8 cellular contexts compared by ENCODE assay signal in genomic region chr16:81745704-81746558, GRCh38. TPM values are rescaled to one million over a fixed set of nuclear protein-coding genes. Genes with fewer than 3 reads are reported as not detected.
DNase-seq lines count a peak whose midpoint lies in the region; ATAC-seq and TF ChIP-seq lines count a peak whose summit lies in the region.

No MANE protein-coding gene starts in this region.

- 19 to 23% methylated on average over 33 of the region's 33 CpGs for WGBS in heart right ventricle, 2 donors

- peaks cover 4% of the 10 kb centered on the region for H3K9me3 Mint-ChIP-seq in activated naive CD8-positive, alpha-beta T cell treated with anti-CD3 and anti-CD28 coated beads for 36 hours
- H3K9me3 Mint-ChIP-seq in progenitor cell of endocrine pancreas (ENCODE audit: low read depth) = no peaks in the 10 kb centered on the region

- peak overlapping the region in 9 of 10 donors; percentile 17 to 60 (median 48) for H3K4me3 ChIP-seq in heart right ventricle
- peak overlapping the region; percentile 45 for H3K4me3 ChIP-seq in upper lobe of right lung

- H3K4me3 Mint-ChIP-seq in activated naive CD8-positive, alpha-beta T cell treated with anti-CD3 and anti-CD28 coated beads for 36 hours = peak overlapping the region; percentile 81
- peak overlapping the region; percentile 70 for H3K4me3 Mint-ChIP-seq in progenitor cell of endocrine pancreas (ENCODE audit: low read depth)

- DNase-seq in Ammon's horn (ENCODE audit: low spot score) (peak; percentile 75), heart right ventricle (peak; percentile 71 to 76), progenitor cell of endocrine pancreas (ENCODE audit: low spot score, unreplicated experiment) (peak; percentile 35), upper lobe of right lung (peak; percentile 85)
- DNase-seq in activated naive CD8-positive, alpha-beta T cell treated with anti-CD3 and anti-CD28 coated beads for 36 hours = peak; percentile 74

- ATAC-seq in HG03520 (IDR thresholded peaks at IDR 0.05; ENCODE audit: unreplicated experiment) (peak; percentile 72), SK-N-SH treated with all-trans-retinoic acid at 6 μM for 48 hours (peak; percentile 93), heart right ventricle (peak; percentile 87 to 94 (median 90)), upper lobe of right lung (peak; percentile 93)

- H3K27ac ChIP-seq in heart right ventricle = peak overlapping the region in 4 of 10 donors; percentile 15 to 69 (median 49)
- peak overlapping the region; percentile 9 for H3K27ac ChIP-seq in upper lobe of right lung

- TF ChIP-seq POLR2A in GM19099 (IDR thresholded peaks at IDR 0.05; ENCODE audit: extremely low read depth, insufficient read length, low read depth) = peak; percentile 69

- TF ChIP-seq CTCF in heart right ventricle (IDR thresholded peaks at IDR 0.05) (no peak), progenitor cell of endocrine pancreas (IDR thresholded peaks at IDR 0.05; ENCODE audit: unreplicated experiment) (no peak), upper lobe of right lung (IDR thresholded peaks at IDR 0.05) (no peak)

- H3K27me3 ChIP-seq in heart right ventricle (peaks cover 0 to 4% (median 0%) of the 10 kb centered on the region in 7 donors), upper lobe of right lung (no peaks in the 10 kb centered on the region)

- H3K9me3 ChIP-seq in heart right ventricle (no peaks in the 10 kb centered on the region), upper lobe of right lung (no peaks in the 10 kb centered on the region)

- H3K36me3 ChIP-seq in heart right ventricle (no peaks in the 10 kb centered on the region), upper lobe of right lung (no peaks in the 10 kb centered on the region)

- H3K36me3 Mint-ChIP-seq in activated naive CD8-positive, alpha-beta T cell treated with anti-CD3 and anti-CD28 coated beads for 36 hours = peaks cover 1% of the 10 kb centered on the region
- no peaks in the 10 kb centered on the region for H3K36me3 Mint-ChIP-seq in progenitor cell of endocrine pancreas (ENCODE audit: insufficient read depth)

- H3K4me1 Mint-ChIP-seq in activated naive CD8-positive, alpha-beta T cell treated with anti-CD3 and anti-CD28 coated beads for 36 hours = peaks cover 21% of the 10 kb centered on the region
- H3K4me1 Mint-ChIP-seq in progenitor cell of endocrine pancreas (ENCODE audit: low read depth) = peaks cover 2% of the 10 kb centered on the region

- H3K27ac Mint-ChIP-seq in activated naive CD8-positive, alpha-beta T cell treated with anti-CD3 and anti-CD28 coated beads for 36 hours = peak overlapping the region; percentile 90
- H3K27ac Mint-ChIP-seq in progenitor cell of endocrine pancreas = peak overlapping the region; percentile 91

- peaks cover 0 to 26% (median 0%) of the 10 kb centered on the region in 9 donors for H3K4me1 ChIP-seq in heart right ventricle
- H3K4me1 ChIP-seq in upper lobe of right lung = peaks cover 8% of the 10 kb centered on the region

- H3K27me3 Mint-ChIP-seq in activated naive CD8-positive, alpha-beta T cell treated with anti-CD3 and anti-CD28 coated beads for 36 hours = no peaks in the 10 kb centered on the region
- peaks cover 23% of the 10 kb centered on the region for H3K27me3 Mint-ChIP-seq in progenitor cell of endocrine pancreas

- intact Hi-C loops in heart right ventricle (cut with DNase I) (loop anchor here in 1 of 10 donors (10.0 kb wide), 1 partner anchor 711 kb away; the partner anchor contains the start of gene ATMIN), upper lobe of right lung (cut with DNase I) (no loop called here)

TF ChIP-seq in SK-N-SH treated with all-trans-retinoic acid at 6 μM for 48 hours, 23 proteins besides CTCF, POLR2A, EP300 and RAD21:
- TF ChIP-seq ESRRG (CRISPR knock-in tag; IDR thresholded peaks at IDR 0.05) (no peak), ARNTL (CRISPR knock-in tag; IDR thresholded peaks at IDR 0.05; ENCODE audit: borderline replicate concordance, low read depth) (no peak), ZFP3 (CRISPR knock-in tag; IDR thresholded peaks at IDR 0.05) (no peak), POU6F1 (CRISPR knock-in tag; IDR thresholded peaks at IDR 0.05; ENCODE audit: borderline replicate concordance, low read depth) (no peak), ZFP30 (CRISPR knock-in tag; IDR thresholded peaks at IDR 0.05) (0 out of 2 replicates have a peak, but pooled peaks have one; percentile 29), ZNF565 (CRISPR knock-in tag; conservative IDR thresholded peaks at IDR 0.05; ENCODE audit: low read depth) (0 out of 2 replicates have a peak, but pooled peaks have one; percentile 59), CSRNP3 (CRISPR knock-in tag; IDR thresholded peaks at IDR 0.05) (no peak), TOX (CRISPR knock-in tag; IDR thresholded peaks at IDR 0.05; ENCODE audit: borderline replicate concordance) (no peak), BACH2 (CRISPR knock-in tag; IDR thresholded peaks at IDR 0.05; ENCODE audit: borderline replicate concordance) (0 out of 2 replicates have a peak, but pooled peaks have one; percentile 52), TCF4 (CRISPR knock-in tag; IDR thresholded peaks at IDR 0.05; ENCODE audit: borderline replicate concordance) (no peak), PPARA (CRISPR knock-in tag; IDR thresholded peaks at IDR 0.05; ENCODE audit: borderline replicate concordance) (no peak), ZNF70 (CRISPR knock-in tag; IDR thresholded peaks at IDR 0.05) (no peak), SNAI2 (CRISPR knock-in tag; IDR thresholded peaks at IDR 0.05) (no peak), PATZ1 (CRISPR knock-in tag; IDR thresholded peaks at IDR 0.05; ENCODE audit: borderline replicate concordance) (no peak), GLIS3 (CRISPR knock-in tag; IDR thresholded peaks at IDR 0.05) (no peak), ZC3H10 (CRISPR knock-in tag; IDR thresholded peaks at IDR 0.05) (no peak)
TF ChIP-seq in SK-N-SH treated with all-trans-retinoic acid at 6 μM for 48 hours: peak in this region for 3.

RNA-seq across cellular contexts. Expression of gene PLCG2, which starts 33.2 kb away (rescaled TPM):
- total RNA-seq in activated naive CD8-positive, alpha-beta T cell treated with anti-CD3 and anti-CD28 coated beads for 36 hours = 1 to 10 TPM; 7.7 to 8.1 TPM
- total RNA-seq in heart right ventricle = 10 to 100 TPM in 2 of 10 donors, 1 to 10 TPM in 8; 4.1 to 18.2 (median 6.9) TPM
- polyA plus RNA-seq in heart right ventricle = 1 to 10 TPM; 2.4 to 5.6 TPM
- total RNA-seq in progenitor cell of endocrine pancreas = 9.1 and 10.3 TPM in 2 replicates
- 47.6 TPM for total RNA-seq in upper lobe of right lung

Comparison
In these comparisons a context has a peak if more than half of its experiments do, and no peak if none do; other contexts are left out.
1. DNase-seq: peak in every context shown above with its lines; median percentile 85 in upper lobe of right lung; 75 in Ammon's horn; 74 in activated naive CD8-positive, alpha-beta T cell treated with anti-CD3 and anti-CD28 coated beads for 36 hours; 74 in heart right ventricle; 35 in progenitor cell of endocrine pancreas.